In genomic region chr11:122709042-122709760, GRCh38 we compare ENCODE assay signal across 17 cellular contexts. TPM values are rescaled to one million over a fixed set of nuclear protein-coding genes. Genes with fewer than 3 reads are reported as not detected.
A peak's percentile ranks its signal among the peaks of the same experiment; 100 is the strongest.
DNase-seq lines count a peak whose midpoint lies in the region; ATAC-seq and TF ChIP-seq lines count a peak whose summit lies in the region.
"Had no signal": no experiment of that assay in that cellular context is flagged by ENCODE, and none has a peak within 500 bp of the region (broad histone marks: within the 10 kb centered on the region; RNA-seq: fewer than 3 reads in every experiment).

No MANE protein-coding gene starts in this region.

- intact Hi-C loops in left lung (cut with DNase I), result no loop called here

- H3K4me3 Mint-ChIP-seq in brain, result no peak overlapping the region
- H3K4me3 Mint-ChIP-seq: T-helper 2 cell treated with Interferon-gamma antibody and Interleukin-4, amounts not matched to agents 5 μg/mL and 100 μg/mL, for 36 hours had no signal

- H3K9me3 ChIP-seq in left lung, result no peaks in the 10 kb centered on the region
- no peaks in the 10 kb centered on the region for H3K9me3 ChIP-seq in BE2C
- H3K9me3 ChIP-seq: esophagus muscularis mucosa had no signal

- DNase-seq in AG10803 (ENCODE audit: low read depth) (peak; percentile 87), HT1080 (ENCODE audit: low read depth) (peak; percentile 88), left lung (no peak), BE2C (no peak), HuH-7.5 (ENCODE audit: low spot score) (no peak)
- DNase-seq: activated CD8-positive, alpha-beta memory T cell treated with anti-CD3 and anti-CD28 coated beads, Interleukin-2, amount 50 U/mL, for 48 hours; COR-L47; NCI-H2107; substantia nigra had no signal

- TF ChIP-seq CTCF in AG10803 (conservative IDR thresholded peaks at IDR 0.05; ENCODE audit: low read length), result no peak
- no peak for TF ChIP-seq CTCF in brain (conservative IDR thresholded peaks at IDR 0.05)
- no peak for TF ChIP-seq CTCF in left lung (IDR thresholded peaks at IDR 0.05)
- no peak for TF ChIP-seq CTCF in BE2C (IDR thresholded peaks at IDR 0.05; ENCODE audit: low read depth, low read length)

- H3K27me3 Mint-ChIP-seq in brain, result no peaks in the 10 kb centered on the region

- no peaks in the 10 kb centered on the region for H3K27me3 ChIP-seq in left lung
- peaks cover 12% of the 10 kb centered on the region for H3K27me3 ChIP-seq in BE2C

- peaks cover 45% of the 10 kb centered on the region for H3K4me1 Mint-ChIP-seq in brain

- peak; percentile 23 for ATAC-seq in left lung
- ATAC-seq in HG03565 (IDR thresholded peaks at IDR 0.05; ENCODE audit: unreplicated experiment), result no peak
- no peak for ATAC-seq in GM18502 (IDR thresholded peaks at IDR 0.05; ENCODE audit: poor library complexity, unreplicated experiment)
- ATAC-seq: HepG2, left lobe of liver had no signal

- H3K36me3 ChIP-seq in left lung (no peaks in the 10 kb centered on the region), BE2C (no peaks in the 10 kb centered on the region)
- H3K36me3 ChIP-seq: esophagus muscularis mucosa had no signal

- peak overlapping the region; percentile 23; the same call in 1 of the 2 replicates for H3K4me3 ChIP-seq in AG10803 (ENCODE audit: low read length)
- H3K4me3 ChIP-seq in left lung, result no peak overlapping the region
- H3K4me3 ChIP-seq in BE2C (ENCODE audit: low read depth, low read length), result no peak overlapping the region
- H3K4me3 ChIP-seq: esophagus muscularis mucosa had no signal

- H3K27ac ChIP-seq in left lung, result peak overlapping the region in 1 of 2 donors; percentile 41
- H3K27ac ChIP-seq: esophagus muscularis mucosa, parathyroid adenoma had no signal

- peaks cover 0 to 2% (median 0%) of the 10 kb centered on the region in 5 experiments for H3K9me3 Mint-ChIP-seq in brain
- H3K9me3 Mint-ChIP-seq: T-helper 2 cell treated with Interferon-gamma antibody and Interleukin-4, amounts not matched to agents 5 μg/mL and 100 μg/mL, for 36 hours had no signal

- H3K27ac Mint-ChIP-seq in brain, result peak overlapping the region in 4 of 5 experiments; percentile 0 to 88 (median 59)
- H3K27ac Mint-ChIP-seq: T-helper 2 cell treated with Interferon-gamma antibody and Interleukin-4, amounts not matched to agents 5 μg/mL and 100 μg/mL, for 36 hours had no signal

- H3K4me1 ChIP-seq in left lung (peaks cover 0 to 26% of the 10 kb centered on the region in 2 donors), BE2C (no peaks in the 10 kb centered on the region)
- H3K4me1 ChIP-seq: parathyroid adenoma had no signal

- peaks cover 13% of the 10 kb centered on the region for H3K36me3 Mint-ChIP-seq in brain

RNA-seq across cellular contexts. Expression of gene UBASH3B, which starts 53.7 kb away (rescaled TPM):
- 99.8 and 175 TPM in 2 replicates for total RNA-seq in HT1080 (2014; rRNA removed; shearing (Covaris generic))
- polyA plus RNA-seq in HT1080 (2015; cell fraction: cytosol; rRNA removed), result 51.5 and 55.4 TPM in 2 replicates
- 34.2 and 39.1 TPM in 2 replicates for polyA plus RNA-seq in HT1080 (2015; cell fraction: nucleus; rRNA removed)
- 6.2 TPM for polyA plus RNA-seq in brain (ENCODE audit: insufficient read depth, low read depth, low replicate concordance)
- total RNA-seq in left lung, result 10 to 100 TPM; 19.3 to 38.6 TPM
- not detected for polyA plus RNA-seq in BE2C (2012; ENCODE audit: insufficient read depth, insufficient read length, low read depth)

Comparison
In these comparisons a context has a peak if more than half of its experiments do, and no peak if none do; other contexts are left out.
1. DNase-seq: peak in AG10803 (single experiment) and HT1080 (single experiment); none in left lung (0 of 2), BE2C (single experiment) and HuH-7.5 (single experiment).